In genomic region chr15:66860844-66861243, GRCh38 we compare ENCODE assay signal across 19 cellular contexts.
"Had no signal": no experiment of that assay in that cellular context is flagged by ENCODE, and none has a peak within 500 bp of the region (broad histone marks: within the 10 kb centered on the region; RNA-seq: fewer than 3 reads in every experiment).

No MANE protein-coding gene starts in this region.

- DNase-seq: activated CD8-positive, alpha-beta memory T cell treated with anti-CD3 and anti-CD28 coated beads, Interleukin-2, amount 50 U/mL, for 4 hours; activated naive CD4-positive, alpha-beta T cell treated with anti-CD3 and anti-CD28 coated beads, Interleukin-2, amount 10 ng/mL, durations not matched to agents 7 days and 5 days; activated T-cell treated with anti-CD3 and anti-CD28 coated beads, Interleukin-2, amount 50 U/mL, for 4 hours; anterior cingulate cortex; body of pancreas; caudate nucleus; esophagus squamous epithelium; heart right ventricle; kidney; lower lobe of right lung; naive thymus-derived CD4-positive, alpha-beta T cell; stimulated activated CD4-positive, alpha-beta T cell treated with anti-CD3 and anti-CD28 coated beads, Interleukin-1b, Interleukin-23, amount 100 ng/mL, for 48 hours; stomach; T-helper 1 cell; uterus had no signal

- H3K27me3 ChIP-seq: body of pancreas, gastroesophageal sphincter, heart right ventricle, stomach, suprapubic skin, tibial nerve, uterus had no signal

- H3K27ac ChIP-seq: body of pancreas, dorsolateral prefrontal cortex, esophagus squamous epithelium, gastroesophageal sphincter, heart right ventricle, lower lobe of right lung, stomach, suprapubic skin, tibial nerve, uterus had no signal

- H3K4me3 ChIP-seq: body of pancreas, dorsolateral prefrontal cortex, esophagus squamous epithelium, gastroesophageal sphincter, heart right ventricle, lower lobe of right lung, stomach, suprapubic skin, tibial nerve, uterus had no signal

- H3K36me3 ChIP-seq: esophagus squamous epithelium, lower lobe of right lung, suprapubic skin, tibial nerve, uterus had no signal

- H3K4me1 ChIP-seq: body of pancreas, uterus had no signal

- ATAC-seq: activated T-cell treated with anti-CD3 and anti-CD28 coated beads, Interleukin-2, amount 50 U/mL, for 4 hours; body of pancreas; gastroesophageal sphincter; heart right ventricle; lower lobe of right lung; naive thymus-derived CD4-positive, alpha-beta T cell had no signal

- H3K9me3 ChIP-seq: body of pancreas, esophagus squamous epithelium, gastroesophageal sphincter, heart right ventricle, lower lobe of right lung, stomach, suprapubic skin, tibial nerve, uterus had no signal
